40 cellular contexts compared by ENCODE assay signal in the genomic region with DNA sequence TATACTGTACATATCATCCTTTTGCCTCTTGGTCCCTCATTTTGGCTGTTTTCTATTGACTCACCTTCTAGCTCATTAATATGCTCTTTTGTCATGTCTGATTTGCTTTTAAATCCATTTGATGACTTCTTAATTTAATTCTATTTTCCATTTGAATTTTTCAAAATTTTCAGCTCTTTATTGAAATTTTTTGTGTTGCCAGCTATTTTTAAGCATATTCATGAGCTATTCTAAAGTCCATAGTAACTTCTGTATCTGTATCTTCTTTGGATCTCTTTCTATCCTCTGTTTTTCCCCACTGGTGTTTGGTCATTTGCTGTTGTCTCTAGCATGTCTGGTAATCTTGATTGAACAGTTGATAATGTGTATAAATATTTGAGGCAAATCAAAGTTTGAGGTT.
"Had no signal": no experiment of that assay in that cellular context is flagged by ENCODE, and none has a peak within 500 bp of the region (broad histone marks: within the 10 kb centered on the region; RNA-seq: fewer than 3 reads in every experiment).

No MANE protein-coding gene starts in this region.

- H3K4me3 ChIP-seq: adrenal gland, ascending aorta, body of pancreas, breast epithelium, cardiac muscle cell had no signal

- H3K36me3 Mint-ChIP-seq: activated naive CD4-positive, alpha-beta T cell treated with anti-CD3 and anti-CD28 coated beads, Interleukin-2, amount 10 ng/mL, durations not matched to agents 7 days and 5 days; activated naive CD4-positive, alpha-beta T cell treated with anti-CD3 and anti-CD28 coated beads, Interleukin-2, amount 50 U/mL, for 24 hours; activated naive CD4-positive, alpha-beta T cell treated with anti-CD3 and anti-CD28 coated beads, Interleukin-2, amount 50 U/mL, for 72 hours; activated naive CD8-positive, alpha-beta T cell; activated naive CD8-positive, alpha-beta T cell treated with anti-CD3 and anti-CD28 coated beads for 36 hours; activated naive CD8-positive, alpha-beta T cell treated with anti-CD3 and anti-CD28 coated beads, Interleukin-2, amount 10 ng/mL, durations not matched to agents 7 days and 5 days had no signal

- H3K36me3 ChIP-seq: adrenal gland, ascending aorta, brain microvascular endothelial cell, breast epithelium, cardiac muscle cell had no signal

- H3K9me3 Mint-ChIP-seq: activated naive CD4-positive, alpha-beta T cell treated with anti-CD3 and anti-CD28 coated beads, Interleukin-2, amount 10 ng/mL, durations not matched to agents 7 days and 5 days; activated naive CD4-positive, alpha-beta T cell treated with anti-CD3 and anti-CD28 coated beads, Interleukin-2, amount 50 U/mL, for 24 hours; activated T-helper 1 cell treated with anti-CD3 and anti-CD28 coated beads, Interleukin-12 subunit alpha, Interleukin-12 subunit beta, Interleukin-2, Interleukin-4 antibody, amounts not matched to agents 30 ng/mL and 10 ng/mL and 1 ng/mL, durations not matched to agents 14 hours and 24 hours and 36 hours; activated T-helper 17 cell treated with anti-CD3 and anti-CD28 coated beads, Interleukin-2, amount 50 U/mL, for 72 hours; activated T-helper 2 cell treated with anti-CD3 and anti-CD28 coated beads, Interferon-gamma antibody, Interleukin-2, Interleukin-4, amounts not matched to agents 10 μg/mL and 5 μg/mL and 100 μg/mL, durations not matched to agents 14 hours and 24 hours and 36 hours; central memory CD8-positive, alpha-beta T cell had no signal

- ATAC-seq: activated naive CD4-positive, alpha-beta T cell treated with anti-CD3 and anti-CD28 coated beads, Interleukin-2, amount 50 U/mL, for 72 hours; activated naive CD8-positive, alpha-beta T cell treated with anti-CD3 and anti-CD28 coated beads, Interleukin-2, amount 50 U/mL, for 24 hours; activated T-cell treated with anti-CD3 and anti-CD28 coated beads, Interleukin-2, amount 50 U/mL, for 4 hours; activated T-cell treated with anti-CD3 and anti-CD28 coated beads, Interleukin-2, amount 50 U/mL, for 72 hours; activated T-helper 17 cell treated with anti-CD3 and anti-CD28 coated beads, Interleukin-2, amount 50 U/mL, for 72 hours; body of pancreas had no signal

- H3K9me3 ChIP-seq: ascending aorta, body of pancreas had no signal

- H3K4me1 ChIP-seq: ascending aorta, body of pancreas, breast epithelium had no signal

- H3K27ac Mint-ChIP-seq: activated naive CD4-positive, alpha-beta T cell treated with anti-CD3 and anti-CD28 coated beads for 36 hours; activated naive CD4-positive, alpha-beta T cell treated with anti-CD3 and anti-CD28 coated beads, Interleukin-2, amount 10 ng/mL, durations not matched to agents 7 days and 5 days; activated naive CD4-positive, alpha-beta T cell treated with anti-CD3 and anti-CD28 coated beads, Interleukin-2, amount 50 U/mL, for 24 hours; activated naive CD4-positive, alpha-beta T cell treated with anti-CD3 and anti-CD28 coated beads, Interleukin-2, amount 50 U/mL, for 72 hours; activated naive CD8-positive, alpha-beta T cell; activated naive CD8-positive, alpha-beta T cell treated with anti-CD3 and anti-CD28 coated beads for 36 hours; activated naive CD8-positive, alpha-beta T cell treated with anti-CD3 and anti-CD28 coated beads, Interleukin-2, amount 10 ng/mL, durations not matched to agents 7 days and 5 days; activated naive CD8-positive, alpha-beta T cell treated with anti-CD3 and anti-CD28 coated beads, Interleukin-2, amount 50 U/mL, for 24 hours; activated T-cell treated with anti-CD3 and anti-CD28 coated beads, Interleukin-2, amount 50 U/mL, for 24 hours; activated T-cell treated with anti-CD3 and anti-CD28 coated beads, Interleukin-2, amount 50 U/mL, for 72 hours; activated T-helper 1 cell treated with anti-CD3 and anti-CD28 coated beads, Interleukin-12 subunit alpha, Interleukin-12 subunit beta, Interleukin-2, Interleukin-4 antibody, amounts not matched to agents 30 ng/mL and 10 ng/mL and 1 ng/mL, durations not matched to agents 14 hours and 24 hours and 36 hours; activated T-helper 17 cell treated with anti-CD3 and anti-CD28 coated beads, Interleukin-2, amount 50 U/mL, for 72 hours; activated T-helper 2 cell treated with anti-CD3 and anti-CD28 coated beads, Interferon-gamma antibody, Interleukin-2, Interleukin-4, amounts not matched to agents 10 μg/mL and 5 μg/mL and 100 μg/mL, durations not matched to agents 14 hours and 24 hours and 36 hours; brain had no signal

- H3K27me3 ChIP-seq: adrenal gland, ascending aorta, brain microvascular endothelial cell, cardiac muscle cell had no signal

- FAIRE-seq: astrocyte, bronchial epithelial cell had no signal

- DNase-seq: activated effector memory CD4-positive, alpha-beta T cell treated with anti-CD3 and anti-CD28 coated beads, Interleukin-2, amount 50 U/mL, for 16 hours; activated effector memory CD4-positive, alpha-beta T cell treated with Interleukin-2 at 50 U/mL for 16 hours; activated gamma-delta T cell; activated gamma-delta T cell treated with Interleukin-2 at 50 U/mL for 16 hours; activated naive CD4-positive, alpha-beta T cell; activated naive CD4-positive, alpha-beta T cell treated with anti-CD3 and anti-CD28 coated beads for 36 hours; activated naive CD4-positive, alpha-beta T cell treated with anti-CD3 and anti-CD28 coated beads, Interleukin-2, amount 10 ng/mL, durations not matched to agents 7 days and 5 days; activated naive CD4-positive, alpha-beta T cell treated with anti-CD3 and anti-CD28 coated beads, Interleukin-2, amount 50 U/mL, for 16 hours; activated naive CD4-positive, alpha-beta T cell treated with Interleukin-2 at 50 U/mL for 16 hours; activated naive CD8-positive, alpha-beta T cell treated with anti-CD3 and anti-CD28 coated beads for 36 hours; activated naive CD8-positive, alpha-beta T cell treated with anti-CD3 and anti-CD28 coated beads, Interleukin-2, amount 10 ng/mL, durations not matched to agents 7 days and 5 days; activated naive CD8-positive, alpha-beta T cell treated with anti-CD3 and anti-CD28 coated beads, Interleukin-2, amount 50 U/mL, for 24 hours; activated T-cell treated with anti-CD3 and anti-CD28 coated beads, Interleukin-2, amount 50 U/mL, for 1 hour; activated T-cell treated with anti-CD3 and anti-CD28 coated beads, Interleukin-2, amount 50 U/mL, for 24 hours; activated T-cell treated with anti-CD3 and anti-CD28 coated beads, Interleukin-2, amount 50 U/mL, for 4 hours; activated T-cell treated with anti-CD3 and anti-CD28 coated beads, Interleukin-2, amount 50 U/mL, for 48 hours; activated T-cell treated with anti-CD3 and anti-CD28 coated beads, Interleukin-2, amount 50 U/mL, for 72 hours; adrenal gland; amniotic stem cell; amygdala; anterior cingulate cortex; aorta; body of pancreas; brain microvascular endothelial cell; caudate nucleus; central memory CD4-positive, alpha-beta T cell; cerebellar nuclear complex had no signal

- H3K4me3 Mint-ChIP-seq: activated naive CD4-positive, alpha-beta T cell treated with anti-CD3 and anti-CD28 coated beads for 36 hours; activated naive CD4-positive, alpha-beta T cell treated with anti-CD3 and anti-CD28 coated beads, Interleukin-2, amount 10 ng/mL, durations not matched to agents 7 days and 5 days; activated naive CD4-positive, alpha-beta T cell treated with anti-CD3 and anti-CD28 coated beads, Interleukin-2, amount 50 U/mL, for 24 hours; activated naive CD8-positive, alpha-beta T cell; activated naive CD8-positive, alpha-beta T cell treated with anti-CD3 and anti-CD28 coated beads for 36 hours; activated naive CD8-positive, alpha-beta T cell treated with anti-CD3 and anti-CD28 coated beads, Interleukin-2, amount 10 ng/mL, durations not matched to agents 7 days and 5 days; activated naive CD8-positive, alpha-beta T cell treated with anti-CD3 and anti-CD28 coated beads, Interleukin-2, amount 50 U/mL, for 24 hours; activated T-cell treated with anti-CD3 and anti-CD28 coated beads, Interleukin-2, amount 50 U/mL, for 24 hours; activated T-cell treated with anti-CD3 and anti-CD28 coated beads, Interleukin-2, amount 50 U/mL, for 4 hours; activated T-cell treated with anti-CD3 and anti-CD28 coated beads, Interleukin-2, amount 50 U/mL, for 72 hours; activated T-helper 1 cell treated with anti-CD3 and anti-CD28 coated beads, Interleukin-12 subunit alpha, Interleukin-12 subunit beta, Interleukin-2, Interleukin-4 antibody, amounts not matched to agents 30 ng/mL and 10 ng/mL and 1 ng/mL, durations not matched to agents 14 hours and 24 hours and 36 hours; activated T-helper 17 cell treated with anti-CD3 and anti-CD28 coated beads, Interleukin-2, amount 50 U/mL, for 72 hours; brain; central memory CD8-positive, alpha-beta T cell had no signal

- H3K4me1 Mint-ChIP-seq: activated naive CD4-positive, alpha-beta T cell treated with anti-CD3 and anti-CD28 coated beads, Interleukin-2, amount 10 ng/mL, durations not matched to agents 7 days and 5 days; activated naive CD4-positive, alpha-beta T cell treated with anti-CD3 and anti-CD28 coated beads, Interleukin-2, amount 50 U/mL, for 24 hours; activated naive CD8-positive, alpha-beta T cell treated with anti-CD3 and anti-CD28 coated beads for 36 hours; activated naive CD8-positive, alpha-beta T cell treated with anti-CD3 and anti-CD28 coated beads, Interleukin-2, amount 10 ng/mL, durations not matched to agents 7 days and 5 days; activated naive CD8-positive, alpha-beta T cell treated with anti-CD3 and anti-CD28 coated beads, Interleukin-2, amount 50 U/mL, for 24 hours; activated T-helper 17 cell treated with anti-CD3 and anti-CD28 coated beads, Interleukin-2, amount 50 U/mL, for 72 hours; central memory CD8-positive, alpha-beta T cell had no signal

- H3K27me3 Mint-ChIP-seq: activated naive CD4-positive, alpha-beta T cell treated with anti-CD3 and anti-CD28 coated beads, Interleukin-2, amount 50 U/mL, for 24 hours; activated naive CD8-positive, alpha-beta T cell had no signal

- H3K27ac ChIP-seq: adrenal gland, ascending aorta, body of pancreas, brain microvascular endothelial cell, breast epithelium, cardiac muscle cell had no signal
